ENCODE assay signal across 9 cellular contexts in the genomic region with DNA sequence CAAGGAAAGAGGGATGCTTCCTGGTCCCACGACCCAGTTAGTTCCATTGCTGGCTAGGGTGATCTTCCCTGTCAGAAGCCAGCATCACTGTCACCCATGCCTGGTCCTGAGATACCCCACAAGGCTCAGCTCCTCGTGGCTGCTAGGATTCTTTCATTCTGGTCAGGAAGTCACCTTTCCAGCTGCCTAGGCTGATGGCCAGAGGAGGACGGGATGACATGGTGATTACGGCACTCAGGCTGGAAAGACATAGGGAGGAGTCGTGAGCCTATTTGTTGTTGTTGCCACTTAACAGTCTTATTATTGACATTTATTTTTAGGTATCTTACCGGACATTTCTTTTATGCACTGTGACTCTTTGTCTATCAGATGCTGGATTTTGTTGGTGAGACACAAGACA. TPM values are rescaled to one million over a fixed set of nuclear protein-coding genes. Genes with fewer than 3 reads are reported as not detected.
DNase-seq lines count a peak whose midpoint lies in the region; ATAC-seq and TF ChIP-seq lines count a peak whose summit lies in the region.
"Had no signal": no experiment of that assay in that cellular context is flagged by ENCODE, and none has a peak within 500 bp of the region (broad histone marks: within the 10 kb centered on the region; RNA-seq: fewer than 3 reads in every experiment).

No MANE protein-coding gene starts in this region.

- DNase-seq in SK-N-SH (no peak), SJCRH30 (peak in 1 of 2 experiments; percentile 39), left ventricle myocardium inferior (peak; percentile 35), GM10266 (ENCODE audit: extremely low spot score) (no peak)
- no peak for DNase-seq in activated CD8-positive, alpha-beta T cell treated with anti-CD3 and anti-CD28 coated beads, Interleukin-2, amount 10 ng/mL, durations not matched to agents 7 days and 5 days
- no peak for DNase-seq in stimulated activated CD4-positive, alpha-beta T cell treated with anti-CD3 and anti-CD28 coated beads, Interleukin-4, amount 100 ng/mL, for 1 hour
- DNase-seq: NCI-H510A had no signal

- no peaks in the 10 kb centered on the region for H3K79me2 ChIP-seq in SK-N-SH (ENCODE audit: insufficient read depth)

- H3K27ac Mint-ChIP-seq in activated CD8-positive, alpha-beta T cell treated with anti-CD3 and anti-CD28 coated beads, Interleukin-2, amount 10 ng/mL, durations not matched to agents 7 days and 5 days: no peak overlapping the region

- H3K9me3 ChIP-seq in SK-N-SH (no peaks in the 10 kb centered on the region), SJCRH30 (replicated peaks) (no peaks in the 10 kb centered on the region), left ventricle myocardium inferior (replicated peaks) (no peaks in the 10 kb centered on the region), skeletal muscle tissue (ENCODE audit: control insufficient read depth in 3 of 3, low read length in 3 of 3) (no peaks in the 10 kb centered on the region)

- no peak overlapping the region for H2AFZ ChIP-seq in SK-N-SH (ENCODE audit: low read depth)

- no peaks in the 10 kb centered on the region for H4K20me1 ChIP-seq in SK-N-SH (ENCODE audit: insufficient read depth)

- WGBS in SK-N-SH (ENCODE audit: low lambda C conversion rate): 65% methylated on average over 4 of the region's 6 CpGs

- H3K9me3 Mint-ChIP-seq in activated CD8-positive, alpha-beta T cell treated with anti-CD3 and anti-CD28 coated beads, Interleukin-2, amount 10 ng/mL, durations not matched to agents 7 days and 5 days (ENCODE audit: insufficient read depth): no peaks in the 10 kb centered on the region

- H3K4me1 ChIP-seq in SK-N-SH (ENCODE audit: control insufficient read depth in 1 of 2, insufficient read depth in 2 of 2, low read depth in 1 of 2, low read length in 1 of 2) (peaks cover 0 to 6% of the 10 kb centered on the region in 2 experiments; a peak in 1 of 4 replicates), SJCRH30 (peaks cover 36% of the 10 kb centered on the region), left ventricle myocardium inferior (peaks cover 68% of the 10 kb centered on the region), skeletal muscle tissue (ENCODE audit: control insufficient read depth in 3 of 3, insufficient read depth in 3 of 3, low read length in 3 of 3) (peaks cover 28 to 38% (median 33%) of the 10 kb centered on the region in 3 donors)

- H3K9me2 ChIP-seq in SK-N-SH: no peaks in the 10 kb centered on the region

- peaks cover 22% of the 10 kb centered on the region for H3K4me1 Mint-ChIP-seq in activated CD8-positive, alpha-beta T cell treated with anti-CD3 and anti-CD28 coated beads, Interleukin-2, amount 10 ng/mL, durations not matched to agents 7 days and 5 days (ENCODE audit: low read depth)

- H3K27me3 ChIP-seq in SK-N-SH (ENCODE audit: insufficient read depth) (peaks cover 23% of the 10 kb centered on the region; the same call in 1 of the 2 replicates), SJCRH30 (no peaks in the 10 kb centered on the region), left ventricle myocardium inferior (ENCODE audit: low read depth) (no peaks in the 10 kb centered on the region), skeletal muscle tissue (ENCODE audit: control insufficient read depth in 3 of 3, insufficient read depth in 3 of 3, low read length in 3 of 3) (no peaks in the 10 kb centered on the region)

- intact Hi-C loops in left ventricle myocardium inferior (cut with micrococcal nuclease): loop anchor here (2.0 kb wide), 1 partner anchor 32 kb away; no protein-coding TSS in a partner anchor

- H3K9ac ChIP-seq in SK-N-SH: no peak overlapping the region
- H3K9ac ChIP-seq in skeletal muscle tissue (ENCODE audit: low read depth in 1 of 3, low read length in 3 of 3): peak overlapping the region in 2 of 3 donors; percentile 63 to 87

- no peak overlapping the region for H3K4me2 ChIP-seq in SK-N-SH

- H3F3A ChIP-seq in SK-N-SH (replicated peaks; ENCODE audit: insufficient read depth): no peaks in the 10 kb centered on the region

- peaks cover 37% of the 10 kb centered on the region for H3K27me3 Mint-ChIP-seq in activated CD8-positive, alpha-beta T cell treated with anti-CD3 and anti-CD28 coated beads, Interleukin-2, amount 10 ng/mL, durations not matched to agents 7 days and 5 days (ENCODE audit: low read depth)

- TF ChIP-seq EP300 in SK-N-SH (IDR thresholded peaks at IDR 0.05; ENCODE audit: borderline replicate concordance in 1 of 2, low read depth in 1 of 2, low read length in 1 of 2): no peak

- peak; percentile 4; the same call in 1 of the 3 replicates for ATAC-seq in SK-N-SH treated with all-trans-retinoic acid at 6 μM for 48 hours
- no peak for ATAC-seq in activated CD8-positive, alpha-beta T cell treated with anti-CD3 and anti-CD28 coated beads, Interleukin-2, amount 10 ng/mL, durations not matched to agents 7 days and 5 days

- H3K27ac ChIP-seq in SK-N-SH (ENCODE audit: low read depth in 2 of 2, low read length in 1 of 2) (no peak overlapping the region), SJCRH30 (peak overlapping the region; percentile 30), left ventricle myocardium inferior (replicated peaks) (peak overlapping the region; percentile 96), skeletal muscle tissue (ENCODE audit: low read depth, low read length) (peak overlapping the region; percentile 84)

- no peak overlapping the region for H3K4me3 Mint-ChIP-seq in activated CD8-positive, alpha-beta T cell treated with anti-CD3 and anti-CD28 coated beads, Interleukin-2, amount 10 ng/mL, durations not matched to agents 7 days and 5 days

- POLR2A ChIA-PET in SK-N-SH (lab: Yijun Ruan, JAX): interaction anchor here (0.5 to 2.2 kb wide), 2 partner anchors 29 to 55 kb away, joined by 3 to 22 read pairs; partner anchors contain the start of gene DYRK3
- POLR2A ChIA-PET in activated CD8-positive, alpha-beta T cell treated with anti-CD3 and anti-CD28 coated beads, Interleukin-2, amount 10 ng/mL, durations not matched to agents 7 days and 5 days (lab: Charles Lee): interaction anchor here (1.3 kb wide), 1 partner anchor 257 kb away, joined by 3 read pairs; the partner anchor contains the start of gene FCMR

- TF ChIP-seq CTCF in SK-N-SH (IDR thresholded peaks at IDR 0.05) (no peak), left ventricle myocardium inferior (IDR thresholded peaks at IDR 0.05; ENCODE audit: borderline replicate concordance) (no peak), GM10266 (IDR thresholded peaks at IDR 0.05; ENCODE audit: control insufficient read depth, insufficient read depth, low read depth, missing control alignments) (no peak)

- H3K4me3 ChIP-seq in SK-N-SH (ENCODE audit: low read depth in 2 of 2, low read length in 1 of 2): no peak overlapping the region
- H3K4me3 ChIP-seq in SJCRH30: no peak overlapping the region; the same call in 1 of the 2 replicates
- peak overlapping the region; percentile 63 for H3K4me3 ChIP-seq in left ventricle myocardium inferior
- peak overlapping the region in 2 of 3 donors; percentile 55 to 71 for H3K4me3 ChIP-seq in skeletal muscle tissue (ENCODE audit: low read length in 3 of 3)

- no peak for TF ChIP-seq RAD21 in SK-N-SH (IDR thresholded peaks at IDR 0.05; ENCODE audit: low read length)

- no peaks in the 10 kb centered on the region for H3K36me3 ChIP-seq in SK-N-SH (replicated peaks in 1 of 2; ENCODE audit: control insufficient read depth in 1 of 2, insufficient read depth in 2 of 2, low read length in 1 of 2)
- H3K36me3 ChIP-seq in SJCRH30: no peaks in the 10 kb centered on the region
- H3K36me3 ChIP-seq in left ventricle myocardium inferior: no peaks in the 10 kb centered on the region
- no peaks in the 10 kb centered on the region for H3K36me3 ChIP-seq in skeletal muscle tissue (ENCODE audit: control insufficient read depth in 3 of 3, insufficient read depth in 3 of 3, low read length in 3 of 3)

- no peaks in the 10 kb centered on the region for H3K36me3 Mint-ChIP-seq in activated CD8-positive, alpha-beta T cell treated with anti-CD3 and anti-CD28 coated beads, Interleukin-2, amount 10 ng/mL, durations not matched to agents 7 days and 5 days (ENCODE audit: low read depth)

- CTCF ChIA-PET in SK-N-SH (lab: Yijun Ruan, JAX): interaction anchor here (0.6 to 17.9 kb wide), 52 partner anchors 10 to 318 kb away, joined by 3 to 450 read pairs (median 5); partner anchors contain the start of genes DYRK3, EIF2D and MAPKAPK2
- CTCF ChIA-PET in activated CD8-positive, alpha-beta T cell treated with anti-CD3 and anti-CD28 coated beads, Interleukin-2, amount 10 ng/mL, durations not matched to agents 7 days and 5 days (lab: Charles Lee): interaction anchor here (0.8 to 21.7 kb wide), 55 partner anchors 9 to 388 kb away, joined by 3 to 647 read pairs (median 9); partner anchors contain the start of genes DYRK3, EIF2D, IKBKE and MAPKAPK2

TF ChIP-seq in SK-N-SH treated with all-trans-retinoic acid at 6 μM for 48 hours, 23 proteins besides CTCF, POLR2A, EP300 and RAD21 (continues in another document):
- TF ChIP-seq RARB (CRISPR knock-in tag; IDR thresholded peaks at IDR 0.05) (no peak), TOX (CRISPR knock-in tag; IDR thresholded peaks at IDR 0.05; ENCODE audit: borderline replicate concordance) (no peak)

TF ChIP-seq in SK-N-SH, 30 proteins besides CTCF, POLR2A, EP300 and RAD21 (continues in another document):
- TF ChIP-seq FOSL2 (IDR thresholded peaks at IDR 0.05; ENCODE audit: borderline replicate concordance, low read depth): no peak
- no peak for TF ChIP-seq MEF2A (IDR thresholded peaks at IDR 0.05; ENCODE audit: borderline replicate concordance, low read depth)

RNA-seq across cellular contexts. Expression of gene MAPKAPK2, which starts 20.0 kb away (rescaled TPM):
- polyA plus RNA-seq in SK-N-SH (2012; rRNA removed): 45.9 and 46.8 TPM in 2 replicates
- polyA plus RNA-seq in SK-N-SH (2012; cell fraction: cytosol; rRNA removed): 34.8 and 47.6 TPM in 2 replicates
- polyA plus RNA-seq in SK-N-SH (2012; cell fraction: nucleus; rRNA removed): 75.5 and 84.1 TPM in 2 replicates
- total RNA-seq in SJCRH30 (2014; rRNA removed; shearing (Covaris generic)): 64.4 and 67.6 TPM in 2 replicates
- total RNA-seq in left ventricle myocardium inferior (215 TPM), skeletal muscle tissue (26.6 TPM)
- 10 to 100 TPM; 59.0 to 61.3 TPM for total RNA-seq in activated CD8-positive, alpha-beta T cell treated with anti-CD3 and anti-CD28 coated beads, Interleukin-2, amount 10 ng/mL, durations not matched to agents 7 days and 5 days

RNA-seq across cellular contexts. Expression of gene DYRK3, which starts 29.4 kb away (rescaled TPM):
- polyA plus RNA-seq in SK-N-SH (2012; rRNA removed): 3.6 and 5.8 TPM in 2 replicates
- 5.1 and 5.5 TPM in 2 replicates for polyA plus RNA-seq in SK-N-SH (2012; cell fraction: cytosol; rRNA removed)
- polyA plus RNA-seq in SK-N-SH (2012; cell fraction: nucleus; rRNA removed): 3.8 and 6.9 TPM in 2 replicates
- total RNA-seq in SJCRH30 (2014; rRNA removed; shearing (Covaris generic)): 12.7 and 14.4 TPM in 2 replicates
- 26.6 TPM for total RNA-seq in left ventricle myocardium inferior
- total RNA-seq in skeletal muscle tissue: 13.0 TPM
- 1 to 10 TPM; 5.3 to 5.9 TPM for total RNA-seq in activated CD8-positive, alpha-beta T cell treated with anti-CD3 and anti-CD28 coated beads, Interleukin-2, amount 10 ng/mL, durations not matched to agents 7 days and 5 days

RNA-seq across cellular contexts. Expression of gene EIF2D, which starts 52.5 kb away (rescaled TPM):
- 59.5 and 83.2 TPM in 2 replicates for polyA plus RNA-seq in SK-N-SH (2012; rRNA removed)
- polyA plus RNA-seq in SK-N-SH (2012; cell fraction: cytosol; rRNA removed): 55.4 and 68.8 TPM in 2 replicates
- 77.6 and 111 TPM in 2 replicates for polyA plus RNA-seq in SK-N-SH (2012; cell fraction: nucleus; rRNA removed)
- total RNA-seq in SJCRH30 (2014; rRNA removed; shearing (Covaris generic)): 36.7 and 39.6 TPM in 2 replicates
- 29.2 TPM for total RNA-seq in left ventricle myocardium inferior
- 25.6 TPM for total RNA-seq in skeletal muscle tissue
- 10 to 100 TPM; 41.6 to 45.1 TPM for total RNA-seq in activated CD8-positive, alpha-beta T cell treated with anti-CD3 and anti-CD28 coated beads, Interleukin-2, amount 10 ng/mL, durations not matched to agents 7 days and 5 days

Comparison
In these comparisons a context has a peak if more than half of its experiments do, and no peak if none do; other contexts are left out.
1. H3K27ac ChIP-seq: peak in SJCRH30 (single experiment), left ventricle myocardium inferior (single experiment) and skeletal muscle tissue (single experiment); none in SK-N-SH (0 of 2).
2. H3K4me3 ChIP-seq: peak in left ventricle myocardium inferior (single experiment) and skeletal muscle tissue (2 of 3); none in SK-N-SH (0 of 2) and SJCRH30 (single experiment).